In the genomic region with DNA sequence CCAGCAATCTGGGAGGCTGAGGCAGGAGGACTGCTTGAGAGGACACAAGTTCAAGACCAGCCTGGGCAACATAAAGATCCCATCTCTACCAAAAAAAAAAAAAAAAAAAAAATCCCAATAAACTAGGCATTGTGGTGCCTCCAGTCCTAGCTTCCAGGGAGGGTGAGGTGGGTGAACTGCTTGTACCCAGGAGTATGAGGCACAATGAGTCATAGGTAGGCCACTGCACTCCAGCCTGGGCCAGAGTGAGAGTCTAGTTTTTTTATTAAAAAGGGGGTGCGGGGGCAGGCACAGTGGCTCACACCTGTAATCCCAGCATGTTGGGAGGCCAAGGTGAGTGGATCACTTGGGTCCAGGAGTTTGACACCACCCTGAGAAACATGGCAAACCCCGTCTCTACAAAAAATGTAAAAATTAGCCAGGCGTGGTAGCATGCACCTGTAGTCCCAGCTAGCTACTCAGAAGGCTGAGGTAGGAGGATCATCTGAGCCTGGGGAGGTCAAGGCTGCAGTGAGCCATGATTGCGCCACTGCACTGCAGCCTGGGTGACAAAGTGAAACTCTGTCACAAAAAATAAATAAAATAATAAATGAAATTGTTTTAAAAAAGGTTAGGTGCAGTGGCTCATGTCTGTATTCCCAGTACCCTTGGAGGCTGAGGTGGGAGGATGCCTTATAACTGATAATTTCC, we compare ENCODE assay signal across 24 cellular contexts. TPM values are rescaled to one million over a fixed set of nuclear protein-coding genes. Genes with fewer than 3 reads are reported as not detected.
DNase-seq lines count a peak whose midpoint lies in the region; ATAC-seq, FAIRE-seq and TF ChIP-seq lines count a peak whose summit lies in the region.
"Had no signal": no experiment of that assay in that cellular context is flagged by ENCODE, and none has a peak within 500 bp of the region (broad histone marks: within the 10 kb centered on the region; RNA-seq: fewer than 3 reads in every experiment).

No MANE protein-coding gene starts in this region.

- TF ChIP-seq EP300 in HepG2 (IDR thresholded peaks at IDR 0.05; ENCODE audit: low read depth in 2 of 2, low read length in 2 of 2) (no peak), HepG2 (CRISPR knock-in tag; IDR thresholded peaks at IDR 0.05; ENCODE audit: borderline replicate concordance) (no peak), ovary (IDR thresholded peaks at IDR 0.05) (no peak)

- peaks cover 29% of the 10 kb centered on the region for H3F3A ChIP-seq in PC-9 (ENCODE audit: insufficient read depth, low read depth)

- H3K4me3 ChIP-seq in HepG2 (replicated peaks in 1 of 3; ENCODE audit: insufficient read depth in 1 of 3, low read depth in 2 of 3, low read length in 3 of 3) (no peak overlapping the region), right lobe of liver (no peak overlapping the region), PC-9 (no peak overlapping the region), ovary (no peak overlapping the region)

- H3K9me3 ChIP-seq in HepG2 (ENCODE audit: low read length) (no peaks in the 10 kb centered on the region), right lobe of liver (no peaks in the 10 kb centered on the region), PC-9 (ENCODE audit: insufficient read depth, low read depth) (no peaks in the 10 kb centered on the region), ovary (no peaks in the 10 kb centered on the region)

- no peak for TF ChIP-seq RAD21 in HepG2 (CRISPR knock-in tag; IDR thresholded peaks at IDR 0.05)

- ATAC-seq in HepG2: no peak
- ATAC-seq in right lobe of liver: no peak
- no peak for ATAC-seq in GM19467 (IDR thresholded peaks at IDR 0.05; ENCODE audit: unreplicated experiment)

- BruUV-seq in HepG2 (replicated peaks; lab: Mats Ljungman, UMichigan) (no TSS peak), PC-9 (replicated peaks; lab: Mats Ljungman, UMichigan) (no TSS peak)

- TF ChIP-seq POLR2A in HepG2 (IDR thresholded peaks at IDR 0.05; ENCODE audit: insufficient read depth in 1 of 2, low read depth in 2 of 2, low read length in 2 of 2) (no peak), right lobe of liver (IDR thresholded peaks at IDR 0.05) (no peak), ovary (IDR thresholded peaks at IDR 0.05) (no peak)

- no peak overlapping the region for H3K4me2 ChIP-seq in HepG2 (ENCODE audit: low read depth, low read length)
- H3K4me2 ChIP-seq in PC-9: peak overlapping the region; percentile 10; the same call in 1 of the 2 replicates

- H3K79me2 ChIP-seq in HepG2 (ENCODE audit: insufficient read depth, low read length) (no peaks in the 10 kb centered on the region), PC-9 (ENCODE audit: low read depth) (no peaks in the 10 kb centered on the region)

- FAIRE-seq in HepG2 (lab: Jason Lieb, UNC): no peak
- FAIRE-seq: D721Med, RCC 7860 had no signal

- CTCF ChIA-PET in HepG2 (lab: Yijun Ruan, JAX; ENCODE audit: low intra/inter-chr PET ratio, low total read pairs) (no interaction called here), PC-9 (lab: Charles Lee) (interaction anchor here (0.7 to 1.0 kb wide), 2 partner anchors 14 to 269 kb away, joined by 7 to 12 read pairs; no protein-coding TSS in a partner anchor)

- 30% methylated on average over 4 of the region's 4 CpGs for WGBS in HepG2 (ENCODE audit: low lambda C conversion rate)
- WGBS in right lobe of liver (ENCODE audit: insufficient coverage, low coverage, low lambda C conversion rate, missing lambda C conversion rate): 93% methylated on average over 2 of the region's 4 CpGs
- 90 to 95% (median 93%) methylated on average over 4 of the region's 4 CpGs for WGBS in ovary, 3 donors

- peaks cover 56% of the 10 kb centered on the region for H3K4me1 ChIP-seq in HepG2 (ENCODE audit: insufficient read depth, low read length)
- no peaks in the 10 kb centered on the region for H3K4me1 ChIP-seq in right lobe of liver
- peaks cover 37% of the 10 kb centered on the region for H3K4me1 ChIP-seq in PC-9 (replicated peaks; ENCODE audit: insufficient read depth)
- no peaks in the 10 kb centered on the region for H3K4me1 ChIP-seq in ovary (ENCODE audit: insufficient read depth)

- in situ Hi-C loops in HepG2 (cut with HindIII; ENCODE audit: extremely low pct_ligation_motif_present, low pct_unique_long_range_greater_than_20kb): no loop called here

- H3K27ac ChIP-seq in HepG2 (ENCODE audit: extremely low read length, insufficient read depth, low read length) (no peak overlapping the region), right lobe of liver (no peak overlapping the region), PC-9 (no peak overlapping the region), epithelial cell of prostate (peak overlapping the region; percentile 39), ovary (no peak overlapping the region)

- intact Hi-C loops in HepG2 (cut with micrococcal nuclease; ENCODE audit: unreplicated experiment): loop anchor here (1.0 kb wide), 1 partner anchor 15 kb away; no protein-coding TSS in a partner anchor
- intact Hi-C loops in right lobe of liver (cut with DNase I): no loop called here
- intact Hi-C loops in PC-9 (cut with micrococcal nuclease; ENCODE audit: unreplicated experiment): no loop called here
- intact Hi-C loops in ovary (cut with DNase I): no loop called here

- no peak overlapping the region for H2AFZ ChIP-seq in HepG2 (ENCODE audit: low read length)
- H2AFZ ChIP-seq in PC-9: no peak overlapping the region

- peaks cover 0 to 14% of the 10 kb centered on the region in 2 experiments; a peak in 3 of 5 replicates for H3K27me3 ChIP-seq in HepG2 (ENCODE audit: control insufficient read depth in 1 of 2, insufficient read depth in 2 of 2, low read length in 2 of 2)
- no peaks in the 10 kb centered on the region for H3K27me3 ChIP-seq in right lobe of liver
- no peaks in the 10 kb centered on the region for H3K27me3 ChIP-seq in PC-9 (ENCODE audit: insufficient read depth, low read depth)
- H3K27me3 ChIP-seq in ovary: no peaks in the 10 kb centered on the region

- POLR2A ChIA-PET in HepG2 (lab: Yijun Ruan, JAX) (interaction anchor here (0.7 to 1.4 kb wide), 2 partner anchors 13 to 14 kb away, joined by 3 read pairs; no protein-coding TSS in a partner anchor), PC-9 (lab: Charles Lee; ENCODE audit: unreplicated experiment) (no interaction called here)

- H3K9ac ChIP-seq in HepG2 (ENCODE audit: insufficient read depth, low read depth, low read length): no peak overlapping the region

- TF ChIP-seq CTCF in HepG2 (CRISPR knock-in tag; IDR thresholded peaks at IDR 0.05) (no peak), right lobe of liver (IDR thresholded peaks at IDR 0.05) (no peak), PC-9 (conservative IDR thresholded peaks at IDR 0.05) (no peak), ovary (IDR thresholded peaks at IDR 0.05) (no peak)

- H3K36me3 ChIP-seq in HepG2 (replicated peaks in 1 of 2; ENCODE audit: control insufficient read depth in 1 of 2, insufficient read depth in 2 of 2, low read length in 2 of 2) (no peaks in the 10 kb centered on the region), right lobe of liver (no peaks in the 10 kb centered on the region), PC-9 (ENCODE audit: low read depth) (0 out of 2 replicates have a peak, but pooled peaks cover 4% of the 10 kb centered on the region), ovary (no peaks in the 10 kb centered on the region)

- no peaks in the 10 kb centered on the region for H4K20me1 ChIP-seq in HepG2 (ENCODE audit: insufficient read depth, low read length)
- no peaks in the 10 kb centered on the region for H4K20me1 ChIP-seq in PC-9 (ENCODE audit: insufficient read depth)

- H3K9me2 ChIP-seq in PC-9 (ENCODE audit: insufficient read depth): no peaks in the 10 kb centered on the region

- DNase-seq in HepG2 (ENCODE audit: low spot score): no peak
- DNase-seq in right lobe of liver: no peak
- no peak for DNase-seq in PC-9
- DNase-seq in epithelial cell of prostate (ENCODE audit: low read depth, low spot score): no peak
- no peak for DNase-seq in NCI-H510A (lab: John Stamatoyannopoulos, UW)
- no peak for DNase-seq in NCI-H1092 treated with DMSO at 0.1 percent for 48 hours (lab: John Stamatoyannopoulos, UW)
- no peak for DNase-seq in ovary
- DNase-seq: 8988T, DMS53, GF-D8, GOT3, Kasumi-1, MM.1S, NCI-H1048, NCI-H1436 treated with DMSO at 0.1 percent for 48 hours, NCI-H1930, NCI-H2227 treated with DMSO at 0.1 percent for 48 hours, NCI-H510A treated with DMSO at 0.1 percent for 48 hours, NCI-H82, Right ventricle myocardium superior had no signal

RNA-seq across cellular contexts. Expression of a gene that starts 7.8 kb away (rescaled TPM):
- 0.32 and 0.91 TPM in 2 replicates for total RNA-seq in HepG2 (2016; rRNA removed; fragmentation: Illumina TruSeq; extraction: Trizol)
- 0.09 and 0.20 TPM in 2 replicates for total RNA-seq in HepG2 (2016; cell fraction: cytosol; rRNA removed; fragmentation: Illumina TruSeq; extraction: Trizol; ENCODE audit: low read depth)
- total RNA-seq in HepG2 (2016; cell fraction: insoluble cytoplasmic fraction; rRNA removed; fragmentation: Illumina TruSeq; extraction: Trizol): 0.61 and 1.1 TPM in 2 replicates
- total RNA-seq in HepG2 (2016; cell fraction: membrane; rRNA removed; fragmentation: Illumina TruSeq; extraction: Trizol): 0.28 and 0.38 TPM in 2 replicates
- total RNA-seq in HepG2 (2016; cell fraction: nucleus; rRNA removed; fragmentation: Illumina TruSeq; extraction: Trizol): 0.71 and 1.1 TPM in 2 replicates
- 0.18 and 0.25 TPM in 2 replicates for polyA plus RNA-seq in HepG2 (2011; rRNA removed)
- polyA plus RNA-seq in HepG2 (2011; cell fraction: cytosol; rRNA removed): 0.10 and 0.28 TPM in 2 replicates
- polyA plus RNA-seq in HepG2 (2011; cell fraction: nucleus; rRNA removed): 0.83 and 1.0 TPM in 2 replicates
- 0.11 and 0.16 TPM in 2 replicates for polyA plus RNA-seq in HepG2 (2012)
- polyA plus RNA-seq in HepG2 (2016; cell fraction: cytosol; fragmentation: Illumina TruSeq; extraction: Trizol; ENCODE audit: low read depth): 0.14 and 0.16 TPM in 2 replicates
- 0.24 and 0.36 TPM in 2 replicates for polyA plus RNA-seq in HepG2 (2016; cell fraction: insoluble cytoplasmic fraction; fragmentation: Illumina TruSeq; extraction: Trizol; ENCODE audit: low read depth)
- 0.13 and 0.16 TPM in 2 replicates for polyA plus RNA-seq in HepG2 (2016; cell fraction: membrane; fragmentation: Illumina TruSeq; extraction: Trizol; ENCODE audit: low read depth)
- polyA plus RNA-seq in HepG2 (2016; cell fraction: nucleus; fragmentation: Illumina TruSeq; extraction: Trizol; ENCODE audit: insufficient read depth, low read depth): 1.00 and 1.2 TPM in 2 replicates
- polyA minus RNA-seq in HepG2 (2011; rRNA and poly(A)+ RNA removed; ENCODE audit: low replicate concordance): 0.58 and 2.4 TPM in 2 replicates
- 0.40 and 0.62 TPM in 2 replicates for polyA minus RNA-seq in HepG2 (2011; cell fraction: cytosol; rRNA and poly(A)+ RNA removed)
- 0.13 and 0.50 TPM in 2 replicates for polyA minus RNA-seq in HepG2 (2011; cell fraction: nucleus; rRNA and poly(A)+ RNA removed)
- under 1 TPM in 1 of 6 experiments, not detected in 5; 0.02 TPM for total RNA-seq in right lobe of liver
- 4.8 and 6.8 TPM in 2 replicates for total RNA-seq in PC-9 (2021)
- 1 to 10 TPM in 2 of 7 donors, under 1 TPM in 5; 0.05 to 1.4 (median 0.50) TPM for total RNA-seq in ovary
- under 1 TPM; 0.04 to 0.83 TPM for polyA plus RNA-seq in ovary

RNA-seq across cellular contexts. Expression of a gene that starts 32.8 kb away (rescaled TPM):
- not detected in 2 replicates for total RNA-seq in HepG2 (2016; rRNA removed; fragmentation: Illumina TruSeq; extraction: Trizol)
- not detected in 2 replicates for total RNA-seq in HepG2 (2016; cell fraction: cytosol; rRNA removed; fragmentation: Illumina TruSeq; extraction: Trizol; ENCODE audit: low read depth)
- total RNA-seq in HepG2 (2016; cell fraction: insoluble cytoplasmic fraction; rRNA removed; fragmentation: Illumina TruSeq; extraction: Trizol): not detected in 2 replicates
- total RNA-seq in HepG2 (2016; cell fraction: membrane; rRNA removed; fragmentation: Illumina TruSeq; extraction: Trizol): not detected in 2 replicates
- total RNA-seq in HepG2 (2016; cell fraction: nucleus; rRNA removed; fragmentation: Illumina TruSeq; extraction: Trizol): not detected in 2 replicates
- 0.05 TPM in 1 of 2 replicates, not detected in the other for polyA plus RNA-seq in HepG2 (2011; rRNA removed)
- polyA plus RNA-seq in HepG2 (2011; cell fraction: cytosol; rRNA removed): not detected in 2 replicates
- 0.05 TPM in 1 of 2 replicates, not detected in the other for polyA plus RNA-seq in HepG2 (2011; cell fraction: nucleus; rRNA removed)
- polyA plus RNA-seq in HepG2 (2012): not detected in 2 replicates
- polyA plus RNA-seq in HepG2 (2016; cell fraction: cytosol; fragmentation: Illumina TruSeq; extraction: Trizol; ENCODE audit: low read depth): not detected in 2 replicates
- not detected in 2 replicates for polyA plus RNA-seq in HepG2 (2016; cell fraction: insoluble cytoplasmic fraction; fragmentation: Illumina TruSeq; extraction: Trizol; ENCODE audit: low read depth)
- not detected in 2 replicates for polyA plus RNA-seq in HepG2 (2016; cell fraction: membrane; fragmentation: Illumina TruSeq; extraction: Trizol; ENCODE audit: low read depth)
- polyA plus RNA-seq in HepG2 (2016; cell fraction: nucleus; fragmentation: Illumina TruSeq; extraction: Trizol; ENCODE audit: insufficient read depth, low read depth): 0.57 and 1.3 TPM in 2 replicates
- 0.30 TPM in 1 of 2 replicates, not detected in the other for polyA minus RNA-seq in HepG2 (2011; rRNA and poly(A)+ RNA removed; ENCODE audit: low replicate concordance)
- not detected in 2 replicates for polyA minus RNA-seq in HepG2 (2011; cell fraction: cytosol; rRNA and poly(A)+ RNA removed)
- polyA minus RNA-seq in HepG2 (2011; cell fraction: nucleus; rRNA and poly(A)+ RNA removed): not detected in 2 replicates
- total RNA-seq in right lobe of liver: not detected
- total RNA-seq in PC-9 (2021): 0.25 and 1.3 TPM in 2 replicates
- under 1 TPM; 0.24 to 1.00 (median 0.63) TPM for total RNA-seq in ovary
- under 1 TPM in 1 of 2 donors, not detected in 1; 0.08 TPM for polyA plus RNA-seq in ovary
- polyA plus RNA-seq: AG04450 had no signal

RNA-seq across cellular contexts. Expression of a gene that starts 38.6 kb away (rescaled TPM):
- total RNA-seq in HepG2 (2016; rRNA removed; fragmentation: Illumina TruSeq; extraction: Trizol): 39.7 and 44.7 TPM in 2 replicates
- 13.2 and 13.9 TPM in 2 replicates for total RNA-seq in HepG2 (2016; cell fraction: cytosol; rRNA removed; fragmentation: Illumina TruSeq; extraction: Trizol; ENCODE audit: low read depth)
- total RNA-seq in HepG2 (2016; cell fraction: insoluble cytoplasmic fraction; rRNA removed; fragmentation: Illumina TruSeq; extraction: Trizol): 42.1 TPM in 2 replicates
- 39.0 and 42.0 TPM in 2 replicates for total RNA-seq in HepG2 (2016; cell fraction: membrane; rRNA removed; fragmentation: Illumina TruSeq; extraction: Trizol)
- 38.1 and 40.8 TPM in 2 replicates for total RNA-seq in HepG2 (2016; cell fraction: nucleus; rRNA removed; fragmentation: Illumina TruSeq; extraction: Trizol)
- 30.0 and 35.7 TPM in 2 replicates for polyA plus RNA-seq in HepG2 (2011; rRNA removed)
- polyA plus RNA-seq in HepG2 (2011; cell fraction: cytosol; rRNA removed): 22.3 and 25.5 TPM in 2 replicates
- 15.4 and 19.7 TPM in 2 replicates for polyA plus RNA-seq in HepG2 (2011; cell fraction: nucleus; rRNA removed)
- polyA plus RNA-seq in HepG2 (2012): 20.5 and 22.4 TPM in 2 replicates
- polyA plus RNA-seq in HepG2 (2016; cell fraction: cytosol; fragmentation: Illumina TruSeq; extraction: Trizol; ENCODE audit: low read depth): 14.7 and 20.5 TPM in 2 replicates
- polyA plus RNA-seq in HepG2 (2016; cell fraction: insoluble cytoplasmic fraction; fragmentation: Illumina TruSeq; extraction: Trizol; ENCODE audit: low read depth): 25.5 and 29.3 TPM in 2 replicates
- polyA plus RNA-seq in HepG2 (2016; cell fraction: membrane; fragmentation: Illumina TruSeq; extraction: Trizol; ENCODE audit: low read depth): 22.1 and 26.6 TPM in 2 replicates
- polyA plus RNA-seq in HepG2 (2016; cell fraction: nucleus; fragmentation: Illumina TruSeq; extraction: Trizol; ENCODE audit: insufficient read depth, low read depth): 36.2 and 39.1 TPM in 2 replicates
- polyA minus RNA-seq in HepG2 (2011; rRNA and poly(A)+ RNA removed; ENCODE audit: low replicate concordance): 27.3 and 58.3 TPM in 2 replicates
- polyA minus RNA-seq in HepG2 (2011; cell fraction: cytosol; rRNA and poly(A)+ RNA removed): 23.2 and 32.2 TPM in 2 replicates
- 27.4 and 43.9 TPM in 2 replicates for polyA minus RNA-seq in HepG2 (2011; cell fraction: nucleus; rRNA and poly(A)+ RNA removed)
- total RNA-seq in right lobe of liver: 10 to 100 TPM in 5 of 6 experiments, 1 to 10 TPM in 1; 9.4 to 15.5 (median 12.8) TPM
- 31.4 and 31.7 TPM in 2 replicates for total RNA-seq in PC-9 (2021)
- total RNA-seq in ovary: 10 to 100 TPM; 20.7 to 29.0 (median 24.2) TPM
- 10 to 100 TPM in 1 of 2 donors, 1 to 10 TPM in 1; 8.6 to 14.8 TPM for polyA plus RNA-seq in ovary

RNA-seq across cellular contexts. Expression of a gene that starts 53.0 kb away (rescaled TPM):
- total RNA-seq in HepG2 (2016; rRNA removed; fragmentation: Illumina TruSeq; extraction: Trizol) (2.3 and 3.5 TPM in 2 replicates), right lobe of liver (1 to 10 TPM in 5 of 6 experiments, under 1 TPM in 1; 0.98 to 2.1 (median 1.7) TPM), PC-9 (2021) (17.7 and 18.8 TPM in 2 replicates), ovary (10 to 100 TPM in 6 of 7 donors, 1 to 10 TPM in 1; 9.8 to 36.9 (median 14.8) TPM)
- 0.40 and 0.62 TPM in 2 replicates for total RNA-seq in HepG2 (2016; cell fraction: cytosol; rRNA removed; fragmentation: Illumina TruSeq; extraction: Trizol; ENCODE audit: low read depth)
- 1.3 and 3.4 TPM in 2 replicates for total RNA-seq in HepG2 (2016; cell fraction: insoluble cytoplasmic fraction; rRNA removed; fragmentation: Illumina TruSeq; extraction: Trizol)
- 1.2 and 1.5 TPM in 2 replicates for total RNA-seq in HepG2 (2016; cell fraction: membrane; rRNA removed; fragmentation: Illumina TruSeq; extraction: Trizol)
- total RNA-seq in HepG2 (2016; cell fraction: nucleus; rRNA removed; fragmentation: Illumina TruSeq; extraction: Trizol): 4.1 and 6.2 TPM in 2 replicates
- polyA plus RNA-seq in HepG2 (2011; rRNA removed) (7.4 TPM in 2 replicates), ovary (10 to 100 TPM in 1 of 2 donors, 1 to 10 TPM in 1; 9.2 to 16.3 TPM)
- polyA plus RNA-seq in HepG2 (2011; cell fraction: cytosol; rRNA removed): 11.5 and 13.9 TPM in 2 replicates
- polyA plus RNA-seq in HepG2 (2011; cell fraction: nucleus; rRNA removed): 4.4 and 5.8 TPM in 2 replicates
- 2.3 and 2.7 TPM in 2 replicates for polyA plus RNA-seq in HepG2 (2012)
- 0.32 TPM in 2 replicates for polyA plus RNA-seq in HepG2 (2016; cell fraction: cytosol; fragmentation: Illumina TruSeq; extraction: Trizol; ENCODE audit: low read depth)
- 1.7 and 2.3 TPM in 2 replicates for polyA plus RNA-seq in HepG2 (2016; cell fraction: insoluble cytoplasmic fraction; fragmentation: Illumina TruSeq; extraction: Trizol; ENCODE audit: low read depth)
- 1.2 and 1.3 TPM in 2 replicates for polyA plus RNA-seq in HepG2 (2016; cell fraction: membrane; fragmentation: Illumina TruSeq; extraction: Trizol; ENCODE audit: low read depth)
- 8.3 and 8.5 TPM in 2 replicates for polyA plus RNA-seq in HepG2 (2016; cell fraction: nucleus; fragmentation: Illumina TruSeq; extraction: Trizol; ENCODE audit: insufficient read depth, low read depth)
- polyA minus RNA-seq in HepG2 (2011; rRNA and poly(A)+ RNA removed; ENCODE audit: low replicate concordance): 19.5 and 53.3 TPM in 2 replicates
- polyA minus RNA-seq in HepG2 (2011; cell fraction: cytosol; rRNA and poly(A)+ RNA removed): 5.1 and 7.1 TPM in 2 replicates
- polyA minus RNA-seq in HepG2 (2011; cell fraction: nucleus; rRNA and poly(A)+ RNA removed): 2.4 and 2.6 TPM in 2 replicates
